ENCODE assay signal across 2 cellular contexts in genomic region chr4:94721310-94721709, GRCh38.
TF ChIP-seq lines count a peak whose summit lies in the region.

No MANE protein-coding gene starts in this region.

TF ChIP-seq in HepG2, 621 proteins besides CTCF, POLR2A, EP300 and RAD21:
- TF ChIP-seq PAXIP1 (CRISPR knock-in tag; conservative IDR thresholded peaks at IDR 0.05), result no peak
- no peak for TF ChIP-seq ZNF609 (CRISPR knock-in tag; IDR thresholded peaks at IDR 0.05; ENCODE audit: borderline replicate concordance)
- TF ChIP-seq ZSCAN5A (CRISPR knock-in tag; IDR thresholded peaks at IDR 0.05; ENCODE audit: borderline replicate concordance), result no peak
- no peak for TF ChIP-seq HDAC6 (IDR thresholded peaks at IDR 0.05; ENCODE audit: low read depth, low read length)
- no peak for TF ChIP-seq IRF9 (CRISPR knock-in tag; IDR thresholded peaks at IDR 0.05; ENCODE audit: borderline replicate concordance)
- TF ChIP-seq NFIC (IDR thresholded peaks at IDR 0.05; ENCODE audit: low read length), result no peak

TF ChIP-seq in GM23338, 12 proteins besides CTCF, POLR2A, EP300 and RAD21 (continued from another document):
- TF ChIP-seq ZNF462 (CRISPR knock-in tag; IDR thresholded peaks at IDR 0.05) (no peak), REST (IDR thresholded peaks at IDR 0.05; ENCODE audit: unreplicated experiment) (no peak), ZNF114 (CRISPR knock-in tag; IDR thresholded peaks at IDR 0.05) (no peak), CREB1 (CRISPR knock-in tag; IDR thresholded peaks at IDR 0.05; ENCODE audit: low read depth) (no peak), JUNB (IDR thresholded peaks at IDR 0.05; ENCODE audit: unreplicated experiment) (no peak), ZNF331 (CRISPR knock-in tag; IDR thresholded peaks at IDR 0.05; ENCODE audit: low read depth) (no peak), NANOG (IDR thresholded peaks at IDR 0.05; ENCODE audit: borderline replicate concordance) (no peak)
